ENCODE assay signal across 7 cellular contexts in the genomic region with DNA sequence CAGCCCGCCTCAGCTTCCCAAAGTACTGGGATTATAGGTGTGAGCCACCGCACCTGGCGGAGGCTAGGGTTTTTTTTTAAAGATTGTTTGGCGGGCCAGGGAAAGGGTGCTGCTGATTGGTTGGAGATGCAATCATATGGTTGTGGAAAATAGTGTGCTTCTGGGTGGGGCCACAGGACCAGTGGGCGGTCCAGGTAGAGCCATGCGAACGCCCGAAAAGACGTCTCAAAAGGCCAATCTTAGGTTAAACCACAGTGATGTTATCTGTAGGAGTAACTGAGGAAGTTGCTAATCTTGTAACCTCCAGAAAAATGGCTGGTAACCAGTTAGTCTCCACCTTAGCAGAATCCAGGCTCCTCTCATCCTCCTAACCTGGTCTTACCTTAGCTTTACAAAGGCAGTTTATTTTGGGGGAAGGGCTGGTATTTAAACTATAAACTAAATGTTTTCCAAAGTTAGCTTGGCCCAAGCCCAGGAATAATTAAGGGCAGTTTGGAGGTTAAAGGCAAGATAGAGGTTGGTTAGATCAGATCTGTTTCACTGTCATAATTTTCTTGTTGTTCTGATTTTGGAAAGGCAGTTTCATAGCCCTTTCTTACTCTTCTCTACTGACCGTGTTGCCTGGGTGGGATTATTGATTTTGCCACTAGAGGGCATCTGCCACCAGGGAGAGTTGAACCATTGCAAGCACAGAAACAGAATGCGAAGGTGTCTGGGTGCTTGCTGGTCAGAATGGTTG.
DNase-seq lines count a peak whose midpoint lies in the region; ATAC-seq, FAIRE-seq and TF ChIP-seq lines count a peak whose summit lies in the region.

No MANE protein-coding gene starts in this region.

- no peak for ATAC-seq in HG03520 (IDR thresholded peaks at IDR 0.05; ENCODE audit: unreplicated experiment)

- no peak overlapping the region for H3K4me3 Mint-ChIP-seq in glutamatergic neuron (ENCODE audit: unreplicated experiment)

- no peaks in the 10 kb centered on the region for H3K9me3 Mint-ChIP-seq in glutamatergic neuron (ENCODE audit: unreplicated experiment)

- H3K4me3 ChIP-seq in GM12865 (ENCODE audit: low read depth, low read length) = no peak overlapping the region

- DNase-seq in GM12865 (ENCODE audit: low read depth) = peak; percentile 71
- peak; percentile 76 for DNase-seq in HTR-8/SVneo (ENCODE audit: insufficient read length, low spot score)
- DNase-seq in SHP77 (lab: John Stamatoyannopoulos, UW) = peak; percentile 60 to 66
- DNase-seq in activated gamma-delta T cell treated with anti-CD3 and anti-CD28 coated beads, Interleukin-2, amount 50 U/mL, for 16 hours (ENCODE audit: low read depth) = peak; percentile 43
- peak; percentile 62 for DNase-seq in glutamatergic neuron
- DNase-seq in posterior vena cava (ENCODE audit: low spot score) = peak; percentile 34

- no peak for FAIRE-seq in HTR-8/SVneo (lab: Jason Lieb, UNC)

- no peaks in the 10 kb centered on the region for H3K27me3 Mint-ChIP-seq in glutamatergic neuron (ENCODE audit: unreplicated experiment)

- no peak overlapping the region for H3K27ac Mint-ChIP-seq in glutamatergic neuron (ENCODE audit: unreplicated experiment)

- no peaks in the 10 kb centered on the region for H3K36me3 Mint-ChIP-seq in glutamatergic neuron (ENCODE audit: unreplicated experiment)

- TF ChIP-seq CTCF in GM12865 (IDR thresholded peaks at IDR 0.05; ENCODE audit: insufficient read depth, low read depth, low read length, missing control alignments) = peak; percentile 78
- TF ChIP-seq CTCF in glutamatergic neuron (IDR thresholded peaks at IDR 0.05; ENCODE audit: partially characterized antibody, unreplicated experiment) = peak; percentile 68

- no peaks in the 10 kb centered on the region for H3K4me1 Mint-ChIP-seq in glutamatergic neuron (ENCODE audit: low read depth, unreplicated experiment)

- intact Hi-C loops in posterior vena cava (cut with DNase I) = no loop called here
